14 cellular contexts compared by ENCODE assay signal in genomic region chr17:73713136-73713535, GRCh38.
"Had no signal": no experiment of that assay in that cellular context is flagged by ENCODE, and none has a peak within 500 bp of the region (broad histone marks: within the 10 kb centered on the region; RNA-seq: fewer than 3 reads in every experiment).

No MANE protein-coding gene starts in this region.

- H3K27me3 Mint-ChIP-seq: activated naive CD4-positive, alpha-beta T cell treated with anti-CD3 and anti-CD28 coated beads, Interleukin-2, amount 50 U/mL, for 24 hours; stimulated activated naive CD8-positive, alpha-beta T cell treated with anti-CD3 and anti-CD28 coated beads, Interleukin-15, amount 100 ng/mL, for 72 hours had no signal

- H3K27me3 ChIP-seq: ovary, testis had no signal

- H3K4me1 ChIP-seq: testis had no signal

- H3K27ac ChIP-seq: left ventricle myocardium inferior, ovary, testis had no signal

- ATAC-seq: activated CD8-positive, alpha-beta T cell treated with anti-CD3 and anti-CD28 coated beads, Interleukin-2, amount 10 ng/mL, durations not matched to agents 7 days and 5 days; stimulated activated naive CD8-positive, alpha-beta T cell treated with anti-CD3 and anti-CD28 coated beads, Interleukin-15, amount 100 ng/mL, for 72 hours; T-cell had no signal

- H3K9me3 Mint-ChIP-seq: activated naive CD4-positive, alpha-beta T cell treated with anti-CD3 and anti-CD28 coated beads, Interleukin-2, amount 50 U/mL, for 24 hours; central memory CD8-positive, alpha-beta T cell; stimulated activated naive CD8-positive, alpha-beta T cell treated with anti-CD3 and anti-CD28 coated beads, Interleukin-15, amount 100 ng/mL, for 72 hours; T-cell had no signal

- DNase-seq: activated CD4-positive, alpha-beta T cell treated with anti-CD3 and anti-CD28 coated beads for 48 hours; activated CD8-positive, alpha-beta memory T cell treated with anti-CD3 and anti-CD28 coated beads, Interleukin-2, amount 50 U/mL, for 48 hours; activated CD8-positive, alpha-beta T cell treated with anti-CD3 and anti-CD28 coated beads, Interleukin-2, amount 10 ng/mL, durations not matched to agents 7 days and 5 days; islet precursor cell; left ventricle myocardium inferior; mesenchymal stem cell; nephron progenitor cell; ovary; stimulated activated CD4-positive, alpha-beta T cell treated with anti-CD3 and anti-CD28 coated beads, Interleukin-4, amount 100 ng/mL, for 4 hours; stimulated activated naive CD8-positive, alpha-beta T cell treated with anti-CD3 and anti-CD28 coated beads, Interleukin-15, amount 100 ng/mL, for 72 hours; T-cell; testis had no signal

- H3K36me3 ChIP-seq: left ventricle myocardium inferior, ovary had no signal

- H3K36me3 Mint-ChIP-seq: activated naive CD4-positive, alpha-beta T cell treated with anti-CD3 and anti-CD28 coated beads, Interleukin-2, amount 50 U/mL, for 24 hours; T-cell had no signal

- H3K27ac Mint-ChIP-seq: activated CD8-positive, alpha-beta T cell treated with anti-CD3 and anti-CD28 coated beads, Interleukin-2, amount 10 ng/mL, durations not matched to agents 7 days and 5 days; activated naive CD4-positive, alpha-beta T cell treated with anti-CD3 and anti-CD28 coated beads, Interleukin-2, amount 50 U/mL, for 24 hours; T-cell had no signal

- H3K4me3 ChIP-seq: left ventricle myocardium inferior, ovary, testis had no signal

- H3K4me3 Mint-ChIP-seq: activated CD8-positive, alpha-beta T cell treated with anti-CD3 and anti-CD28 coated beads, Interleukin-2, amount 10 ng/mL, durations not matched to agents 7 days and 5 days; activated naive CD4-positive, alpha-beta T cell treated with anti-CD3 and anti-CD28 coated beads, Interleukin-2, amount 50 U/mL, for 24 hours; central memory CD8-positive, alpha-beta T cell; nephron progenitor cell; stimulated activated naive CD8-positive, alpha-beta T cell treated with anti-CD3 and anti-CD28 coated beads, Interleukin-15, amount 100 ng/mL, for 72 hours; T-cell had no signal

- H3K9me3 ChIP-seq: left ventricle myocardium inferior, ovary, testis had no signal
